Comparison of ENCODE assay signal across 10 cellular contexts in the genomic region with DNA sequence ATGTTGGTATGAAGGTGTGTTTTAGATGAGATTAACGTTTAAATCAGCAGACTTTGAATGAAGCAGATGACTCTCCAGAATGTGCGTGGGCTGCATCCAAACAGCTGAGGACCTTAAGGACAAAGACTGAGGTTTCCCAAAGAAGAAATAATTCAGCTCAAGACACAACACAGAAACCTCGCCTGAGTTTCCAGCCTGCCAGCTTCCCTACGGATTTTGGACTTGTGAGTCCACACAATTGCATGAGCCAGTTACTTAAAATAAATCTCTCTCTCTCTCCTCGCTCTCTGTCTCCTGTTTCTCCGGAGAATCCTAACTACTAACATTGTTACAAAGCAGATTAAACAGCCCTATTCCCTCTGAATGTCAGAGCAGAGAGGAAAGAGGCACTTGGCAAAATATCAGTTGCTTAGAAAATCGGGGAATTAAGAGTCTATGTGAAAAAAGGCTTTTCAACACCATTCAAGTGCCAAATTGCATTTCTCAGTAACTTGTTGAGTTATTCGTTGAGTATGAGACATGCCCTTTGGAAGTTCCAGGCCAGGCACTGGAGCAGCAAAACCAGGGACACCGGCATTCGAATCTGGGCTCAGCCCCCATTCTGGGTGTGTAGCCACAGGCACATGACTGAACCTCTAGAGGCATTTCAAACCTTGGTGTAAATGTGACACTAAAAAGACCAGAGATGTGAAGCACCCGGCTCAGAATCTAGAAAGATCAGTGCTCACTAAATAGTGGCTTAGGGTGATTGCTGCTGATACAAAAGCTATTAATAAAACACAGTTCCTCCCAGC.
A peak's percentile ranks its signal among the peaks of the same experiment; 100 is the strongest.
DNase-seq lines count a peak whose midpoint lies in the region; ATAC-seq and TF ChIP-seq lines count a peak whose summit lies in the region.
"Had no signal": no experiment of that assay in that cellular context is flagged by ENCODE, and none has a peak within 500 bp of the region (broad histone marks: within the 10 kb centered on the region; RNA-seq: fewer than 3 reads in every experiment).

No MANE protein-coding gene starts in this region.

- H4K20me1 ChIP-seq in smooth muscle cell (ENCODE audit: low read depth) = no peaks in the 10 kb centered on the region

- no peak for ATAC-seq in HG03354 (IDR thresholded peaks at IDR 0.05; ENCODE audit: poor library complexity, severe bottlenecking, unreplicated experiment)

- TF ChIP-seq CTCF in breast epithelium (IDR thresholded peaks at IDR 0.05) (no peak), smooth muscle cell (IDR thresholded peaks at IDR 0.05; ENCODE audit: borderline replicate concordance, insufficient read depth, poor library complexity, severe bottlenecking) (no peak), GM10248 (IDR thresholded peaks at IDR 0.05; ENCODE audit: control extremely low read depth, extremely low read depth, low read depth, missing control alignments) (no peak)

- H3K27ac ChIP-seq in breast epithelium (peak overlapping the region; percentile 88 to 94), smooth muscle cell (ENCODE audit: low read depth) (peak overlapping the region; percentile 87)

- H2AFZ ChIP-seq in smooth muscle cell (ENCODE audit: low read depth) = peak overlapping the region; percentile 59

- no peaks in the 10 kb centered on the region for H3K79me2 ChIP-seq in smooth muscle cell (ENCODE audit: low read depth)

- H3K9me3 ChIP-seq in breast epithelium (no peaks in the 10 kb centered on the region), smooth muscle cell (replicated peaks; ENCODE audit: low read depth) (no peaks in the 10 kb centered on the region)

- POLR2A ChIA-PET in GM10248 (lab: Yijun Ruan, JAX) = no interaction called here

- DNase-seq in GM04504 (ENCODE audit: low read depth) = peak; percentile 10
- no peak for DNase-seq in breast epithelium (ENCODE audit: low spot score in 2 of 2)
- peak; percentile 73 for DNase-seq in inferior parietal cortex (ENCODE audit: extremely low spot score)
- DNase-seq in smooth muscle cell (lab: John Stamatoyannopoulos, UW; ENCODE audit: unreplicated experiment) = no peak
- no peak for DNase-seq in GM10248 (ENCODE audit: extremely low spot score)
- DNase-seq in stimulated activated naive CD4-positive, alpha-beta T cell (lab: John Stamatoyannopoulos, UW) = no peak
- DNase-seq in NCI-H526 treated with DMSO at 0.1 percent for 48 hours (lab: John Stamatoyannopoulos, UW) = no peak
- DNase-seq: DMS79, NCI-H510A had no signal

- peak overlapping the region; percentile 42 for H3K4me2 ChIP-seq in smooth muscle cell

- WGBS in smooth muscle cell (ENCODE audit: low lambda C conversion rate) = 70% methylated on average over 11 of the region's 11 CpGs

- no peaks in the 10 kb centered on the region for H3K4me1 ChIP-seq in breast epithelium
- H3K4me1 ChIP-seq in smooth muscle cell (ENCODE audit: low read depth) = peaks cover 10% of the 10 kb centered on the region

- TF ChIP-seq POLR2A in breast epithelium (IDR thresholded peaks at IDR 0.05) = no peak

- peak overlapping the region in 1 of 3 donors; percentile 35 for H3K4me3 ChIP-seq in breast epithelium
- H3K4me3 ChIP-seq in smooth muscle cell = no peak overlapping the region

- CTCF ChIA-PET in GM10248 (lab: Yijun Ruan, JAX) = interaction anchor here (0.9 kb wide), 1 partner anchor 23 kb away, joined by 3 read pairs; no protein-coding TSS in a partner anchor

- H3K36me3 ChIP-seq in breast epithelium (no peaks in the 10 kb centered on the region), smooth muscle cell (ENCODE audit: low read depth) (no peaks in the 10 kb centered on the region)

- H3K9ac ChIP-seq in smooth muscle cell (ENCODE audit: low read depth) = peak overlapping the region; percentile 56

- H3K27me3 ChIP-seq in breast epithelium (no peaks in the 10 kb centered on the region), smooth muscle cell (ENCODE audit: low read depth) (no peaks in the 10 kb centered on the region)

- H3F3A ChIP-seq in smooth muscle cell (ENCODE audit: low read depth) = no peaks in the 10 kb centered on the region

- intact Hi-C loops in breast epithelium (cut with DNase I; ENCODE audit: low total_unique reads) = no loop called here

Comparison
In these comparisons a context has a peak if more than half of its experiments do, and no peak if none do; other contexts are left out.
1. DNase-seq: peak in GM04504 (single experiment) and inferior parietal cortex (single experiment); none in breast epithelium (0 of 2), smooth muscle cell (single experiment), GM10248 (single experiment), stimulated activated naive CD4-positive, alpha-beta T cell (0 of 6) and NCI-H526 treated with DMSO at 0.1 percent for 48 hours (single experiment).